13 cellular contexts compared by ENCODE assay signal in genomic region chr10:97858001-97858439, GRCh38.
DNase-seq lines count a peak whose midpoint lies in the region; ATAC-seq and TF ChIP-seq lines count a peak whose summit lies in the region.
"Had no signal": no experiment of that assay in that cellular context is flagged by ENCODE, and none has a peak within 500 bp of the region (broad histone marks: within the 10 kb centered on the region; RNA-seq: fewer than 3 reads in every experiment).

No MANE protein-coding gene starts in this region.

- peak; percentile 94 for ATAC-seq in stimulated activated naive CD8-positive, alpha-beta T cell treated with anti-CD3 and anti-CD28 coated beads, Interleukin-15, amount 100 ng/mL, for 72 hours
- ATAC-seq in SK-N-SH treated with all-trans-retinoic acid at 6 μM for 48 hours = no peak
- ATAC-seq in HG03135 (IDR thresholded peaks at IDR 0.05; ENCODE audit: unreplicated experiment) = no peak

- peak overlapping the region in 1 of 2 donors; percentile 4 for H3K27ac Mint-ChIP-seq in stimulated activated naive CD8-positive, alpha-beta T cell treated with anti-CD3 and anti-CD28 coated beads, Interleukin-15, amount 100 ng/mL, for 72 hours
- H3K27ac Mint-ChIP-seq: activated naive CD8-positive, alpha-beta T cell had no signal

- H3K4me3 Mint-ChIP-seq in stimulated activated naive CD8-positive, alpha-beta T cell treated with anti-CD3 and anti-CD28 coated beads, Interleukin-15, amount 100 ng/mL, for 72 hours = no peak overlapping the region
- H3K4me3 Mint-ChIP-seq: activated naive CD8-positive, alpha-beta T cell had no signal

- peaks cover 23% of the 10 kb centered on the region for H3K4me1 Mint-ChIP-seq in stimulated activated naive CD8-positive, alpha-beta T cell treated with anti-CD3 and anti-CD28 coated beads, Interleukin-15, amount 100 ng/mL, for 72 hours

- no peaks in the 10 kb centered on the region for H3K27me3 Mint-ChIP-seq in stimulated activated naive CD8-positive, alpha-beta T cell treated with anti-CD3 and anti-CD28 coated beads, Interleukin-15, amount 100 ng/mL, for 72 hours
- H3K27me3 Mint-ChIP-seq: activated naive CD8-positive, alpha-beta T cell had no signal

- peak; percentile 24 for DNase-seq in stimulated activated CD4-positive, alpha-beta T cell treated with anti-CD3 and anti-CD28 coated beads, Interleukin-15, amount 100 ng/mL, for 24 hours
- DNase-seq in stimulated activated CD4-positive, alpha-beta T cell treated with anti-CD3 and anti-CD28 coated beads, Interleukin-2, amount 100 ng/mL, for 48 hours = no peak
- peak; percentile 94 for DNase-seq in NOMO-1 treated with dmso at 0.1 percent for 144 hours (lab: John Stamatoyannopoulos, UW; ENCODE audit: unreplicated experiment)
- DNase-seq in amniotic epithelial cell (ENCODE audit: low read depth) = peak; percentile 82
- DNase-seq in stimulated activated naive CD8-positive, alpha-beta T cell treated with anti-CD3 and anti-CD28 coated beads, Interleukin-15, amount 100 ng/mL, for 72 hours = peak in 1 of 2 donors; percentile 35
- no peak for DNase-seq in stimulated activated naive CD4-positive, alpha-beta T cell treated with Interleukin-2 at 50 U/mL for 16 hours (lab: John Stamatoyannopoulos, UW)
- DNase-seq: BE2C, NCI-H1694, Peyer's patch, testis had no signal

- H3K9me3 Mint-ChIP-seq in stimulated activated naive CD8-positive, alpha-beta T cell treated with anti-CD3 and anti-CD28 coated beads, Interleukin-15, amount 100 ng/mL, for 72 hours = no peaks in the 10 kb centered on the region

TF ChIP-seq in SK-N-SH treated with all-trans-retinoic acid at 6 μM for 48 hours, 23 proteins besides CTCF, POLR2A, EP300 and RAD21:
- TF ChIP-seq TSHZ2 (CRISPR knock-in tag; IDR thresholded peaks at IDR 0.05) (no peak), OSR1 (CRISPR knock-in tag; IDR thresholded peaks at IDR 0.05) (no peak), PATZ1 (CRISPR knock-in tag; IDR thresholded peaks at IDR 0.05; ENCODE audit: borderline replicate concordance) (no peak), ZNF70 (CRISPR knock-in tag; IDR thresholded peaks at IDR 0.05) (no peak), RARB (CRISPR knock-in tag; IDR thresholded peaks at IDR 0.05) (no peak)

Comparison
In these comparisons a context has a peak if more than half of its experiments do, and no peak if none do; other contexts are left out.
1. DNase-seq: peak in stimulated activated CD4-positive, alpha-beta T cell treated with anti-CD3 and anti-CD28 coated beads, Interleukin-15, amount 100 ng/mL, for 24 hours (single experiment), NOMO-1 treated with dmso at 0.1 percent for 144 hours (single experiment) and amniotic epithelial cell (single experiment); none in stimulated activated CD4-positive, alpha-beta T cell treated with anti-CD3 and anti-CD28 coated beads, Interleukin-2, amount 100 ng/mL, for 48 hours (0 of 2) and stimulated activated naive CD4-positive, alpha-beta T cell treated with Interleukin-2 at 50 U/mL for 16 hours (single experiment).